ENCODE assay signal across 22 cellular contexts in the genomic region with DNA sequence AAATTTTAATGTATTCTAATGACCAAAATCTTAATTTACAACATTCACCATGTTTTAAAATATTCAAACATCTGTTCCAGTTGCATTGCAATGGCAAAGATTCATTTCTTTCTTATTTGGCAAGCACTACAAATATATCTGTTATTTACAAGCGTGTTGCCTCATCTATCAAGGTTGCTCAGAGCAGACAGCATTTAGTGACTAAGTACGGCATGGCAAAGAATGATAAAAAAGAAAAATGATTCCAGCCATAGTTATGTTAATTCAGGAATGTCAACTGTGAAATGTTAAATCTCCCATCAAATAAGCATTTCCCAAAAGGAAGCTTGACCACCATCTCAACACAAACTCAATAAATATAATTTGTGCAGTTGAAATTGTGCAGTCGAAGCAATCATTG.
"Had no signal": no experiment of that assay in that cellular context is flagged by ENCODE, and none has a peak within 500 bp of the region (broad histone marks: within the 10 kb centered on the region; RNA-seq: fewer than 3 reads in every experiment).

No MANE protein-coding gene starts in this region.

- H3K27ac Mint-ChIP-seq: dendritic cell treated with granulocyte-macrophage colony-stimulating factor and Interleukin-4, amounts not matched to agents 40 ng/mL and 50 ng/mL, for 4 days; effector memory CD8-positive, alpha-beta T cell; naive B cell; nephron; progenitor cell of endocrine pancreas; stimulated activated effector memory CD8-positive, alpha-beta T cell treated with anti-CD3 and anti-CD28 coated beads, Interleukin-12 subunit alpha, Interleukin-12 subunit beta, amount 100 ng/mL, for 72 hours had no signal

- H3K9me3 Mint-ChIP-seq: dendritic cell treated with granulocyte-macrophage colony-stimulating factor and Interleukin-4, amounts not matched to agents 40 ng/mL and 50 ng/mL, for 4 days; nephron; stimulated activated effector memory CD8-positive, alpha-beta T cell treated with anti-CD3 and anti-CD28 coated beads, Interleukin-12 subunit alpha, Interleukin-12 subunit beta, amount 100 ng/mL, for 72 hours had no signal

- H3K27me3 ChIP-seq: esophagus squamous epithelium, foreskin keratinocyte, pancreas, tibial artery, upper lobe of left lung, uterus had no signal

- H3K27ac ChIP-seq: esophagus squamous epithelium, foreskin keratinocyte, pancreas, tibial artery, upper lobe of left lung, uterus had no signal

- H3K36me3 Mint-ChIP-seq: naive B cell; stimulated activated effector memory CD8-positive, alpha-beta T cell treated with anti-CD3 and anti-CD28 coated beads, Interleukin-12 subunit alpha, Interleukin-12 subunit beta, amount 100 ng/mL, for 72 hours had no signal

- ATAC-seq: effector memory CD8-positive, alpha-beta T cell; foreskin keratinocyte; left cardiac atrium; left ventricle myocardium superior; pancreas; right cardiac atrium; stimulated activated effector memory CD8-positive, alpha-beta T cell treated with anti-CD3 and anti-CD28 coated beads, Interleukin-12 subunit alpha, Interleukin-12 subunit beta, amount 100 ng/mL, for 72 hours; stimulated activated naive CD8-positive, alpha-beta T cell treated with anti-CD3 and anti-CD28 coated beads, Interleukin-15, Interleukin-2, amounts not matched to agents 100 U/mL and 50 U/mL, for 24 hours had no signal

- H3K4me3 ChIP-seq: esophagus squamous epithelium, lung, pancreas, tibial artery, upper lobe of left lung, uterus had no signal

- H3K4me1 Mint-ChIP-seq: naive B cell; nephron; stimulated activated effector memory CD8-positive, alpha-beta T cell treated with anti-CD3 and anti-CD28 coated beads, Interleukin-12 subunit alpha, Interleukin-12 subunit beta, amount 100 ng/mL, for 72 hours had no signal

- DNase-seq: effector memory CD8-positive, alpha-beta T cell; esophagus squamous epithelium; foreskin keratinocyte; kidney; left cardiac atrium; left ventricle myocardium superior; mesenchymal stem cell; naive B cell; occipital lobe; pancreas; right cardiac atrium; stimulated activated CD4-positive, alpha-beta T cell treated with anti-CD3 and anti-CD28 coated beads, Interleukin-4, amount 100 ng/mL, for 1 hour; stimulated activated CD8-positive, alpha-beta memory T cell treated with anti-CD3 and anti-CD28 coated beads, Interleukin-4, amount 100 ng/mL, for 48 hours; stimulated activated naive CD8-positive, alpha-beta T cell treated with anti-CD3 and anti-CD28 coated beads, Interleukin-15, Interleukin-2, amounts not matched to agents 100 U/mL and 50 U/mL, for 24 hours; tibial artery; upper lobe of left lung; uterus had no signal

- H3K9me3 ChIP-seq: esophagus squamous epithelium, pancreas, tibial artery, upper lobe of left lung, uterus had no signal

- H3K36me3 ChIP-seq: esophagus squamous epithelium, pancreas, tibial artery, upper lobe of left lung, uterus had no signal

- H3K27me3 Mint-ChIP-seq: dendritic cell treated with granulocyte-macrophage colony-stimulating factor and Interleukin-4, amounts not matched to agents 40 ng/mL and 50 ng/mL, for 4 days; effector memory CD8-positive, alpha-beta T cell; naive B cell had no signal

- H3K4me3 Mint-ChIP-seq: dendritic cell treated with granulocyte-macrophage colony-stimulating factor and Interleukin-4, amounts not matched to agents 40 ng/mL and 50 ng/mL, for 4 days; effector memory CD8-positive, alpha-beta T cell; naive B cell; nephron; stimulated activated effector memory CD8-positive, alpha-beta T cell treated with anti-CD3 and anti-CD28 coated beads, Interleukin-12 subunit alpha, Interleukin-12 subunit beta, amount 100 ng/mL, for 72 hours had no signal

- H3K4me1 ChIP-seq: esophagus squamous epithelium, foreskin keratinocyte, pancreas, upper lobe of left lung, uterus had no signal
